Comparison of ENCODE assay signal across 10 cellular contexts in genomic region chr2:125405816-125406215, GRCh38.
DNase-seq lines count a peak whose midpoint lies in the region.
"Had no signal": no experiment of that assay in that cellular context is flagged by ENCODE, and none has a peak within 500 bp of the region (broad histone marks: within the 10 kb centered on the region; RNA-seq: fewer than 3 reads in every experiment).

No MANE protein-coding gene starts in this region.

- DNase-seq in ACHN = peak; percentile 96
- peak; percentile 90 for DNase-seq in HT1080 (ENCODE audit: low read depth)
- peak; percentile 92 for DNase-seq in astrocyte of the hippocampus (ENCODE audit: low read depth, low spot score)
- peak; percentile 3 for DNase-seq in iPS DF 19.7 (ENCODE audit: low read depth, low spot score)
- DNase-seq in posterior vena cava (ENCODE audit: low spot score) = no peak
- no peak for DNase-seq in mesenteric fat pad (ENCODE audit: low spot score)
- no peak for DNase-seq in NCI-H2029 (lab: John Stamatoyannopoulos, UW)
- no peak for DNase-seq in stimulated activated CD4-positive, alpha-beta T cell treated with anti-CD3 and anti-CD28 coated beads, Interleukin-15, amount 100 ng/mL, for 24 hours
- DNase-seq: activated effector memory CD4-positive, alpha-beta T cell treated with Interleukin-2 at 50 U/mL for 16 hours; WERI-Rb-1 had no signal

- in situ Hi-C loops in ACHN (cut with HindIII; ENCODE audit: low pct_ligation_motif_present, low pct_unique_long_range_greater_than_20kb, low sequenced_read_pairs) = no loop called here

- intact Hi-C loops in posterior vena cava (cut with DNase I) = loop anchor here in 1 of 2 donors (2.0 kb wide), 1 partner anchor 57 kb away; no protein-coding TSS in a partner anchor

Comparison
In these comparisons a context has a peak if more than half of its experiments do, and no peak if none do; other contexts are left out.
1. DNase-seq: peak in ACHN (single experiment), HT1080 (single experiment), astrocyte of the hippocampus (single experiment) and iPS DF 19.7 (single experiment); none in posterior vena cava (single experiment), mesenteric fat pad (single experiment), NCI-H2029 (single experiment) and stimulated activated CD4-positive, alpha-beta T cell treated with anti-CD3 and anti-CD28 coated beads, Interleukin-15, amount 100 ng/mL, for 24 hours (single experiment).